Comparison of ENCODE assay signal across 8 cellular contexts in the genomic region with DNA sequence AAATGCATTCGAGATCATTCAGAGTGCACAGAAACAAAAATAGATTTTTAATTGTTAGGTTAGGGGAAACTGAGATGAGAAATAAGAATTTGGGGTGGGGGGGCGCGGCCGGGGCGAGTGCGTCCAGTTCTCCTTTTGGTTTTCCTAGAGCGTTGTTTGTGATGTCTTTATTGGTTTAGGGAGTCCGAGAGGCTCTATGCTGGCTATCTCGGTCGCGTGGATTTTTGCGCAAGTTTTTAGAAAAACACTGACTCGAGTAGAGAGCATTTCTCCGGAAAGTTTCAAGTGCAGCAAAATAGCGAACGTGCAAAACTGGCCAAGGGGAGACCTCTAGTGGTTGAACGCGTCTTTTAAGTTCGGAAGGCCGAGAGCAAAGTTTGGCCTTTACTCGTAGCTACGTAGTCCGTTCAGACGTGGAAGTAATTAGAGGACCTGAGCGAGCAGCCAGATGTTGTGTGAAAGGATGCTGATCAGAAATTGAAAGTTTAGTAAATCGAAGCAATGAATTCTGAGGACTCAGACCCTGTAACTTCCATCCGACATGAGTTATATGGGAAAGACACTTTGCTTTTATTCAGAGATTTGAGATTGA. TPM values are rescaled to one million over a fixed set of nuclear protein-coding genes. Genes with fewer than 3 reads are reported as not detected.
A peak's percentile ranks its signal among the peaks of the same experiment; 100 is the strongest.
DNase-seq lines count a peak whose midpoint lies in the region; ATAC-seq, FAIRE-seq and TF ChIP-seq lines count a peak whose summit lies in the region.

No MANE protein-coding gene starts in this region.

- H3K36me3 ChIP-seq in pancreas = no peaks in the 10 kb centered on the region
- peaks cover 0 to 4% (median 0%) of the 10 kb centered on the region in 3 donors for H3K36me3 ChIP-seq in tibial nerve

- TF ChIP-seq CTCF in pancreas (IDR thresholded peaks at IDR 0.05) = peak; percentile 45 to 70 (median 64)
- peak; percentile 71 to 83 (median 74) for TF ChIP-seq CTCF in tibial nerve (IDR thresholded peaks at IDR 0.05)

- 1% methylated on average over 27 of the region's 27 CpGs for WGBS in pancreas, 2 donors
- WGBS in tibial nerve, 2 donors = 1 to 2% methylated on average over 27 of the region's 27 CpGs

- H3K9me3 ChIP-seq in pancreas (no peaks in the 10 kb centered on the region), tibial nerve (no peaks in the 10 kb centered on the region)

- no peaks in the 10 kb centered on the region for H3K9me3 Mint-ChIP-seq in activated naive CD8-positive, alpha-beta T cell treated with anti-CD3 and anti-CD28 coated beads, Interleukin-2, amount 10 ng/mL, durations not matched to agents 7 days and 5 days

- H3K27ac ChIP-seq in pancreas (peak overlapping the region in 2 of 4 donors; percentile 68 to 82), tibial nerve (peak overlapping the region; percentile 85 to 93 (median 92))

- peaks cover 42% of the 10 kb centered on the region for H3K4me1 Mint-ChIP-seq in activated naive CD8-positive, alpha-beta T cell treated with anti-CD3 and anti-CD28 coated beads, Interleukin-2, amount 10 ng/mL, durations not matched to agents 7 days and 5 days

- peak; percentile 85 for FAIRE-seq in pancreas (lab: Jason Lieb, UNC)

- no peak for TF ChIP-seq POLR2A in tibial nerve (IDR thresholded peaks at IDR 0.05)

- intact Hi-C loops in Right ventricle myocardium superior (cut with DNase I) (no loop called here), pancreas (cut with DNase I) (no loop called here)

- DNase-seq in GM04503 (ENCODE audit: low read depth) = peak; percentile 78
- DNase-seq in HCEC 1CT = peak; percentile 89
- DNase-seq in M059J (ENCODE audit: low read depth) = peak; percentile 92
- DNase-seq in activated naive CD8-positive, alpha-beta T cell treated with anti-CD3 and anti-CD28 coated beads, Interleukin-2, amount 10 ng/mL, durations not matched to agents 7 days and 5 days = peak; percentile 68
- peak; percentile 75 for DNase-seq in Right ventricle myocardium superior
- DNase-seq in pancreas = peak; percentile 34 to 85 (median 64)
- DNase-seq in tibial nerve (ENCODE audit: low spot score in 2 of 2) = peak; percentile 68 to 91

- H3K4me3 Mint-ChIP-seq in activated naive CD8-positive, alpha-beta T cell treated with anti-CD3 and anti-CD28 coated beads, Interleukin-2, amount 10 ng/mL, durations not matched to agents 7 days and 5 days = peak overlapping the region; percentile 95

- H3K27ac Mint-ChIP-seq in activated naive CD8-positive, alpha-beta T cell treated with anti-CD3 and anti-CD28 coated beads, Interleukin-2, amount 10 ng/mL, durations not matched to agents 7 days and 5 days = peak overlapping the region; percentile 99

- peak in 1 of 2 donors; percentile 77 for TF ChIP-seq EP300 in tibial nerve (IDR thresholded peaks at IDR 0.05)

- H3K4me3 ChIP-seq in pancreas = peak overlapping the region; percentile 59 to 85 (median 68)
- peak overlapping the region; percentile 66 to 96 (median 80) for H3K4me3 ChIP-seq in tibial nerve

- H3K36me3 Mint-ChIP-seq in activated naive CD8-positive, alpha-beta T cell treated with anti-CD3 and anti-CD28 coated beads, Interleukin-2, amount 10 ng/mL, durations not matched to agents 7 days and 5 days = peaks cover 35% of the 10 kb centered on the region

- POLR2A ChIA-PET in activated naive CD8-positive, alpha-beta T cell treated with anti-CD3 and anti-CD28 coated beads, Interleukin-2, amount 10 ng/mL, durations not matched to agents 7 days and 5 days (lab: Charles Lee) = interaction anchor here (0.8 to 1.4 kb wide), 6 partner anchors 9 to 348 kb away, joined by 3 to 4 read pairs (median 3); no protein-coding TSS in a partner anchor

- no peaks in the 10 kb centered on the region for H3K27me3 ChIP-seq in pancreas
- H3K27me3 ChIP-seq in tibial nerve = no peaks in the 10 kb centered on the region

- no peaks in the 10 kb centered on the region for H3K27me3 Mint-ChIP-seq in activated naive CD8-positive, alpha-beta T cell treated with anti-CD3 and anti-CD28 coated beads, Interleukin-2, amount 10 ng/mL, durations not matched to agents 7 days and 5 days

- peak; percentile 83 for ATAC-seq in SK-N-SH treated with all-trans-retinoic acid at 6 μM for 48 hours
- ATAC-seq in activated naive CD8-positive, alpha-beta T cell treated with anti-CD3 and anti-CD28 coated beads, Interleukin-2, amount 10 ng/mL, durations not matched to agents 7 days and 5 days (ENCODE audit: low read depth) = peak; percentile 59
- peak; percentile 90 for ATAC-seq in Right ventricle myocardium superior (ENCODE audit: poor library complexity)
- peak; percentile 86 to 91 (median 88) for ATAC-seq in pancreas

- H3K4me1 ChIP-seq in pancreas (no peaks in the 10 kb centered on the region), tibial nerve (peaks cover 0 to 12% (median 0%) of the 10 kb centered on the region in 4 donors)

TF ChIP-seq in SK-N-SH treated with all-trans-retinoic acid at 6 μM for 48 hours, 23 proteins besides CTCF, POLR2A, EP300 and RAD21 (continues in another document):
- no peak for TF ChIP-seq ZFP3 (CRISPR knock-in tag; IDR thresholded peaks at IDR 0.05)
- TF ChIP-seq, protein P1, sequence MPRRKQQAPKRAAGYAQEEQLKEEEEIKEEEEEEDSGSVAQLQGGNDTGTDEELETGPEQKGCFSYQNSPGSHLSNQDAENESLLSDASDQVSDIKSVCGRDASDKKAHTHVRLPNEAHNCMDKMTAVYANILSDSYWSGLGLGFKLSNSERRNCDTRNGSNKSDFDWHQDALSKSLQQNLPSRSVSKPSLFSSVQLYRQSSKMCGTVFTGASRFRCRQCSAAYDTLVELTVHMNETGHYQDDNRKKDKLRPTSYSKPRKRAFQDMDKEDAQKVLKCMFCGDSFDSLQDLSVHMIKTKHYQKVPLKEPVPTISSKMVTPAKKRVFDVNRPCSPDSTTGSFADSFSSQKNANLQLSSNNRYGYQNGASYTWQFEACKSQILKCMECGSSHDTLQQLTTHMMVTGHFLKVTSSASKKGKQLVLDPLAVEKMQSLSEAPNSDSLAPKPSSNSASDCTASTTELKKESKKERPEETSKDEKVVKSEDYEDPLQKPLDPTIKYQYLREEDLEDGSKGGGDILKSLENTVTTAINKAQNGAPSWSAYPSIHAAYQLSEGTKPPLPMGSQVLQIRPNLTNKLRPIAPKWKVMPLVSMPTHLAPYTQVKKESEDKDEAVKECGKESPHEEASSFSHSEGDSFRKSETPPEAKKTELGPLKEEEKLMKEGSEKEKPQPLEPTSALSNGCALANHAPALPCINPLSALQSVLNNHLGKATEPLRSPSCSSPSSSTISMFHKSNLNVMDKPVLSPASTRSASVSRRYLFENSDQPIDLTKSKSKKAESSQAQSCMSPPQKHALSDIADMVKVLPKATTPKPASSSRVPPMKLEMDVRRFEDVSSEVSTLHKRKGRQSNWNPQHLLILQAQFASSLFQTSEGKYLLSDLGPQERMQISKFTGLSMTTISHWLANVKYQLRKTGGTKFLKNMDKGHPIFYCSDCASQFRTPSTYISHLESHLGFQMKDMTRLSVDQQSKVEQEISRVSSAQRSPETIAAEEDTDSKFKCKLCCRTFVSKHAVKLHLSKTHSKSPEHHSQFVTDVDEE (CRISPR knock-in tag; IDR thresholded peaks at IDR 0.05) = no peak
- TF ChIP-seq, protein P2, sequence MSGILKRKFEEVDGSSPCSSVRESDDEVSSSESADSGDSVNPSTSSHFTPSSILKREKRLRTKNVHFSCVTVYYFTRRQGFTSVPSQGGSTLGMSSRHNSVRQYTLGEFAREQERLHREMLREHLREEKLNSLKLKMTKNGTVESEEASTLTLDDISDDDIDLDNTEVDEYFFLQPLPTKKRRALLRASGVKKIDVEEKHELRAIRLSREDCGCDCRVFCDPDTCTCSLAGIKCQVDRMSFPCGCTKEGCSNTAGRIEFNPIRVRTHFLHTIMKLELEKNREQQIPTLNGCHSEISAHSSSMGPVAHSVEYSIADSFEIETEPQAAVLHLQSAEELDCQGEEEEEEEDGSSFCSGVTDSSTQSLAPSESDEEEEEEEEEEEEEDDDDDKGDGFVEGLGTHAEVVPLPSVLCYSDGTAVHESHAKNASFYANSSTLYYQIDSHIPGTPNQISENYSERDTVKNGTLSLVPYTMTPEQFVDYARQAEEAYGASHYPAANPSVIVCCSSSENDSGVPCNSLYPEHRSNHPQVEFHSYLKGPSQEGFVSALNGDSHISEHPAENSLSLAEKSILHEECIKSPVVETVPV (CRISPR knock-in tag; IDR thresholded peaks at IDR 0.05) = no peak
- TF ChIP-seq ZNF565 (CRISPR knock-in tag; conservative IDR thresholded peaks at IDR 0.05; ENCODE audit: low read depth) = no peak
- no peak for TF ChIP-seq BACH2 (CRISPR knock-in tag; IDR thresholded peaks at IDR 0.05; ENCODE audit: borderline replicate concordance)
- TF ChIP-seq PPARA (CRISPR knock-in tag; IDR thresholded peaks at IDR 0.05; ENCODE audit: borderline replicate concordance) = no peak
- TF ChIP-seq ESRRG (CRISPR knock-in tag; IDR thresholded peaks at IDR 0.05) = no peak
- no peak for TF ChIP-seq ARNTL (CRISPR knock-in tag; IDR thresholded peaks at IDR 0.05; ENCODE audit: borderline replicate concordance, low read depth)
- no peak for TF ChIP-seq ISL1 (CRISPR knock-in tag; IDR thresholded peaks at IDR 0.05)
- TF ChIP-seq, protein P3, sequence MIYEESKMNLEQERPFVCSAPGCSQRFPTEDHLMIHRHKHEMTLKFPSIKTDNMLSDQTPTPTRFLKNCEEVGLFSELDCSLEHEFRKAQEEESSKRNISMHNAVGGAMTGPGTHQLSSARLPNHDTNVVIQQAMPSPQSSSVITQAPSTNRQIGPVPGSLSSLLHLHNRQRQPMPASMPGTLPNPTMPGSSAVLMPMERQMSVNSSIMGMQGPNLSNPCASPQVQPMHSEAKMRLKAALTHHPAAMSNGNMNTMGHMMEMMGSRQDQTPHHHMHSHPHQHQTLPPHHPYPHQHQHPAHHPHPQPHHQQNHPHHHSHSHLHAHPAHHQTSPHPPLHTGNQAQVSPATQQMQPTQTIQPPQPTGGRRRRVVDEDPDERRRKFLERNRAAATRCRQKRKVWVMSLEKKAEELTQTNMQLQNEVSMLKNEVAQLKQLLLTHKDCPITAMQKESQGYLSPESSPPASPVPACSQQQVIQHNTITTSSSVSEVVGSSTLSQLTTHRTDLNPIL (CRISPR knock-in tag; IDR thresholded peaks at IDR 0.05; ENCODE audit: low read depth) = no peak
- no peak for TF ChIP-seq ZFP30 (CRISPR knock-in tag; IDR thresholded peaks at IDR 0.05)
- TF ChIP-seq CSDC2 (CRISPR knock-in tag; IDR thresholded peaks at IDR 0.05) = no peak
- TF ChIP-seq TCF4 (CRISPR knock-in tag; IDR thresholded peaks at IDR 0.05; ENCODE audit: borderline replicate concordance) = no peak

RNA-seq across cellular contexts. Expression of a gene that starts 2.6 kb away (rescaled TPM):
- total RNA-seq in M059J (2014; rRNA removed; shearing (Covaris generic)) = 6.5 and 9.4 TPM in 2 replicates
- total RNA-seq in activated naive CD8-positive, alpha-beta T cell treated with anti-CD3 and anti-CD28 coated beads, Interleukin-2, amount 10 ng/mL, durations not matched to agents 7 days and 5 days = 10 to 100 TPM; 35.5 to 39.7 TPM
- total RNA-seq in Right ventricle myocardium superior (4.3 TPM), pancreas (1 to 10 TPM; 1.0 to 5.3 (median 3.6) TPM), tibial nerve (10 to 100 TPM; 12.3 to 17.3 (median 14.4) TPM)
- polyA plus RNA-seq in pancreas = 1 to 10 TPM in 1 of 2 donors, under 1 TPM in 1; 0.95 to 3.2 TPM
